15 cellular contexts compared by ENCODE assay signal in genomic region chr12:122076743-122077495, GRCh38. TPM values are rescaled to one million over a fixed set of nuclear protein-coding genes. Genes with fewer than 3 reads are reported as not detected.
DNase-seq lines count a peak whose midpoint lies in the region; ATAC-seq and TF ChIP-seq lines count a peak whose summit lies in the region.
"Had no signal": no experiment of that assay in that cellular context is flagged by ENCODE, and none has a peak within 500 bp of the region (broad histone marks: within the 10 kb centered on the region; RNA-seq: fewer than 3 reads in every experiment).

No MANE protein-coding gene starts in this region.

- ATAC-seq in Right ventricle myocardium inferior (no peak), left ventricle myocardium superior (no peak), HG03565 (IDR thresholded peaks at IDR 0.05; ENCODE audit: unreplicated experiment) (no peak)
- ATAC-seq: stimulated activated memory B cell treated with anti-CD40 and anti-IgM and Interleukin-4, amounts not matched to agents 10 μg/mL and 1 μg/mL and 100 μg/mL, for 72 hours had no signal

- peaks cover 29% of the 10 kb centered on the region for H3K79me2 ChIP-seq in osteoblast (ENCODE audit: insufficient read depth, low read length)

- H3K4me3 Mint-ChIP-seq in type B pancreatic cell, result peak overlapping the region; percentile 44

- H4K20me1 ChIP-seq in osteoblast (ENCODE audit: insufficient read depth, low read length), result peaks cover 28% of the 10 kb centered on the region

- H3K27ac ChIP-seq in colonic mucosa, result peak overlapping the region; percentile 80
- H3K27ac ChIP-seq in osteoblast (ENCODE audit: low read depth, low read length), result no peak overlapping the region

- H3K27ac Mint-ChIP-seq in type B pancreatic cell, result no peak overlapping the region

- H3K36me3 Mint-ChIP-seq in type B pancreatic cell, result no peaks in the 10 kb centered on the region
- H3K36me3 Mint-ChIP-seq: stimulated activated memory B cell treated with anti-CD40 and anti-IgM and Interleukin-4, amounts not matched to agents 10 μg/mL and 1 μg/mL and 100 μg/mL, for 72 hours had no signal

- H3K4me2 ChIP-seq in osteoblast (ENCODE audit: insufficient read depth, low read length), result no peak overlapping the region

- no peaks in the 10 kb centered on the region for H3K9me3 ChIP-seq in colonic mucosa
- H3K9me3 ChIP-seq in osteoblast (ENCODE audit: low read depth, low read length), result no peaks in the 10 kb centered on the region

- intact Hi-C loops in Right ventricle myocardium inferior (cut with DNase I), result no loop called here
- intact Hi-C loops in left ventricle myocardium superior (cut with micrococcal nuclease), result no loop called here
- intact Hi-C loops in colonic mucosa (cut with DNase I), result no loop called here

- no peak overlapping the region for H2AFZ ChIP-seq in osteoblast (ENCODE audit: low read length)
- H2AFZ ChIP-seq: PC-9 had no signal

- DNase-seq in Right ventricle myocardium inferior (ENCODE audit: missing footprints) (peak; percentile 66), left ventricle myocardium superior (no peak), NOMO-1 treated with dmso at 0.1 percent for 144 hours (lab: John Stamatoyannopoulos, UW; ENCODE audit: unreplicated experiment) (peak; percentile 18), colonic mucosa (peak; percentile 80), type B pancreatic cell (ENCODE audit: extremely low spot score, unreplicated experiment) (no peak), NAMALWA (ENCODE audit: low spot score) (no peak), osteoblast (ENCODE audit: insufficient read length, low spot score, missing footprints) (no peak)
- DNase-seq: caudate nucleus; erythroblast; KG1; PC-9; stimulated activated CD4-positive, alpha-beta T cell treated with anti-CD3 and anti-CD28 coated beads, Interleukin-1b, Interleukin-23, amount 100 ng/mL, for 48 hours had no signal

- H3K27me3 ChIP-seq in colonic mucosa (no peaks in the 10 kb centered on the region), osteoblast (ENCODE audit: insufficient read depth, low read length) (no peaks in the 10 kb centered on the region)
- H3K27me3 ChIP-seq: hepatocyte had no signal

- H3K4me1 ChIP-seq in colonic mucosa (peaks cover 3% of the 10 kb centered on the region), osteoblast (ENCODE audit: insufficient read depth, low read length) (peaks cover 34% of the 10 kb centered on the region)

- H3K9ac ChIP-seq in colonic mucosa (ENCODE audit: low read depth in 2 of 2, low read length in 2 of 2), result peak overlapping the region in 1 of 2 donors; percentile 89

- TF ChIP-seq CTCF in colonic mucosa (IDR thresholded peaks at IDR 0.05), result no peak
- TF ChIP-seq CTCF in type B pancreatic cell (conservative IDR thresholded peaks at IDR 0.05), result no peak
- no peak for TF ChIP-seq CTCF in osteoblast (IDR thresholded peaks at IDR 0.05; ENCODE audit: extremely low read depth, low read depth, low read length)

- H3K4me3 ChIP-seq in colonic mucosa (no peak overlapping the region), osteoblast (ENCODE audit: insufficient read depth, low read length) (no peak overlapping the region)

- H3K36me3 ChIP-seq in colonic mucosa (no peaks in the 10 kb centered on the region), osteoblast (ENCODE audit: insufficient read depth, low read length) (no peaks in the 10 kb centered on the region)

- H3K27me3 Mint-ChIP-seq in type B pancreatic cell, result peaks cover 3% of the 10 kb centered on the region
- H3K27me3 Mint-ChIP-seq: stimulated activated memory B cell treated with anti-CD40 and anti-IgM and Interleukin-4, amounts not matched to agents 10 μg/mL and 1 μg/mL and 100 μg/mL, for 72 hours had no signal

- no peaks in the 10 kb centered on the region for H3K9me3 Mint-ChIP-seq in type B pancreatic cell
- H3K9me3 Mint-ChIP-seq: stimulated activated memory B cell treated with anti-CD40 and anti-IgM and Interleukin-4, amounts not matched to agents 10 μg/mL and 1 μg/mL and 100 μg/mL, for 72 hours had no signal

- H3K4me1 Mint-ChIP-seq in type B pancreatic cell (ENCODE audit: unreplicated experiment), result peaks cover 26% of the 10 kb centered on the region

RNA-seq across cellular contexts. Expression of gene MLXIP, which starts 1.6 kb away (rescaled TPM):
- total RNA-seq in Right ventricle myocardium inferior (25.7 TPM), left ventricle myocardium superior (30.2 TPM), colonic mucosa (100 to 1,000 TPM; 158 to 201 TPM), type B pancreatic cell (ENCODE audit: low replicate concordance) (28.4 and 44.5 TPM in 2 replicates), osteoblast (12.7 and 14.1 TPM in 2 replicates)

RNA-seq across cellular contexts. Expression of gene BCL7A, which starts 55.2 kb away (rescaled TPM):
- total RNA-seq in Right ventricle myocardium inferior, result 15.8 TPM
- total RNA-seq in left ventricle myocardium superior, result 17.5 TPM
- total RNA-seq in colonic mucosa, result 10 to 100 TPM in 1 of 2 donors, 1 to 10 TPM in 1; 7.0 to 10.0 TPM
- total RNA-seq in type B pancreatic cell (ENCODE audit: low replicate concordance), result 22.2 and 30.9 TPM in 2 replicates
- total RNA-seq in osteoblast, result 4.4 and 4.7 TPM in 2 replicates

Comparison
In these comparisons a context has a peak if more than half of its experiments do, and no peak if none do; other contexts are left out.
1. DNase-seq: peak in Right ventricle myocardium inferior (single experiment), NOMO-1 treated with dmso at 0.1 percent for 144 hours (single experiment) and colonic mucosa (single experiment); none in left ventricle myocardium superior (single experiment), type B pancreatic cell (single experiment), NAMALWA (single experiment) and osteoblast (single experiment).